8 cellular contexts compared by ENCODE assay signal in genomic region chrX:135974279-135974856, GRCh38. TPM values are rescaled to one million over a fixed set of nuclear protein-coding genes. Genes with fewer than 3 reads are reported as not detected.
DNase-seq lines count a peak whose midpoint lies in the region; FAIRE-seq and TF ChIP-seq lines count a peak whose summit lies in the region.

No MANE protein-coding gene starts in this region.

- POLR2A ChIA-PET in BJ (lab: Charles Lee): no interaction called here
- POLR2A ChIA-PET in MCF 10A (lab: Yijun Ruan, JAX): interaction anchor here (0.6 to 2.8 kb wide), 9 partner anchors 10 to 906 kb away, joined by 3 to 35 read pairs (median 3); partner anchors contain the start of genes RBMX and SLC9A6

- H3K79me2 ChIP-seq in keratinocyte (ENCODE audit: control insufficient read depth, insufficient read depth, low read length): peaks cover 27% of the 10 kb centered on the region

- H3K4me2 ChIP-seq in keratinocyte (ENCODE audit: control insufficient read depth, extremely low read depth, insufficient read depth, low read depth, low read length): peak overlapping the region; percentile 58

- no peak overlapping the region for H3K27ac Mint-ChIP-seq in MCF 10A (ENCODE audit: low read depth, unreplicated experiment)

- peaks cover 60% of the 10 kb centered on the region for H3K27me3 Mint-ChIP-seq in MCF 10A (ENCODE audit: insufficient read depth, unreplicated experiment)

- TF ChIP-seq CTCF in BJ (IDR thresholded peaks at IDR 0.05; ENCODE audit: insufficient read depth, low read depth, low read length) (no peak), MCF 10A (IDR thresholded peaks at IDR 0.05; ENCODE audit: unreplicated experiment) (no peak), keratinocyte (optimal IDR thresholded peaks at IDR 0.05 in 1 of 3, IDR thresholded peaks at IDR 0.05 in 1 of 3, conservative IDR thresholded peaks at IDR 0.05 in 1 of 3; ENCODE audit: extremely low read depth in 1 of 3, insufficient read depth in 2 of 3, low read length in 3 of 3) (no peak)

- dilution Hi-C loops in keratinocyte (cut with MboI; ENCODE audit: extremely low pct_ligation_motif_present, low sequenced_read_pairs): no loop called here

- no peak overlapping the region for H2AFZ ChIP-seq in keratinocyte (ENCODE audit: control insufficient read depth, low read length)

- H4K20me1 ChIP-seq in keratinocyte (ENCODE audit: control insufficient read depth, extremely low read depth, insufficient read depth, low read length): no peaks in the 10 kb centered on the region

- peaks cover 6% of the 10 kb centered on the region for H3K36me3 Mint-ChIP-seq in MCF 10A (ENCODE audit: insufficient read depth, unreplicated experiment)

- peak overlapping the region; percentile 33 for H3K4me3 ChIP-seq in BJ (ENCODE audit: low read depth, low read length)
- H3K4me3 ChIP-seq in HUES6 (ENCODE audit: low read depth, low read length): peak overlapping the region; percentile 74
- H3K4me3 ChIP-seq in keratinocyte (ENCODE audit: control insufficient read depth in 2 of 3, extremely low read depth in 1 of 3, insufficient read depth in 2 of 3, low read depth in 1 of 3, low read length in 3 of 3): peak overlapping the region in 2 of 3 experiments; percentile 18 to 26

- H3K9me1 ChIP-seq in keratinocyte (ENCODE audit: control insufficient read depth, extremely low read depth, insufficient read depth, low read length): no peaks in the 10 kb centered on the region

- H3K4me1 ChIP-seq in HUES6 (ENCODE audit: control insufficient read depth, insufficient read depth, low read length) (peaks cover 11% of the 10 kb centered on the region), keratinocyte (ENCODE audit: control insufficient read depth, extremely low read depth, insufficient read depth, low read length) (peaks cover 9% of the 10 kb centered on the region)

- CTCF ChIA-PET in BJ (lab: Yijun Ruan, JAX): interaction anchor here (0.6 kb wide), 2 partner anchors 364 to 769 kb away, joined by 3 read pairs; no protein-coding TSS in a partner anchor
- CTCF ChIA-PET in MCF 10A (lab: Yijun Ruan, JAX): interaction anchor here (0.6 to 1.1 kb wide), 2 partner anchors 35 to 188 kb away, joined by 3 to 4 read pairs; no protein-coding TSS in a partner anchor

- DNase-seq in BJ (ENCODE audit: low read depth) (no peak), T-helper 2 cell (peak in 4 of 5 experiments; percentile 46 to 76 (median 62)), MCF 10A (ENCODE audit: unreplicated experiment) (peak; percentile 55), keratinocyte (ENCODE audit: low read depth, low spot score) (no peak), HPDE6-E6E7 (ENCODE audit: extremely low spot score) (no peak), AG20443 (ENCODE audit: low spot score) (no peak)
- DNase-seq in stimulated activated CD4-positive, alpha-beta T cell treated with anti-CD3 and anti-CD28 coated beads, Interleukin-12 subunit alpha, Interleukin-12 subunit beta, amount 100 ng/mL, for 48 hours (ENCODE audit: low read depth in 2 of 3, low spot score in 1 of 3): peak in 2 of 3 donors; percentile 35 to 55

- intact Hi-C loops in MCF 10A (cut with micrococcal nuclease): no loop called here

- no peaks in the 10 kb centered on the region for H3K9me3 Mint-ChIP-seq in MCF 10A (ENCODE audit: unreplicated experiment)

- H3K9me3 ChIP-seq in HUES6 (ENCODE audit: control insufficient read depth, insufficient read depth, low read depth, low read length) (no peaks in the 10 kb centered on the region), keratinocyte (ENCODE audit: control insufficient read depth, low read depth, low read length) (no peaks in the 10 kb centered on the region)

- H3K27ac ChIP-seq in HUES6 (ENCODE audit: low read depth, low read length): no peak overlapping the region
- no peak overlapping the region for H3K27ac ChIP-seq in keratinocyte (ENCODE audit: control insufficient read depth, insufficient read depth, low read length)

- H3K27me3 ChIP-seq in BJ (ENCODE audit: control insufficient read depth, insufficient read depth, low read length) (no peaks in the 10 kb centered on the region), HUES6 (ENCODE audit: control insufficient read depth, insufficient read depth, low read length) (peaks cover 4% of the 10 kb centered on the region; the same call in 1 of the 2 replicates), keratinocyte (ENCODE audit: control insufficient read depth, extremely low read depth, insufficient read depth, low read length) (no peaks in the 10 kb centered on the region)

- H3K36me3 ChIP-seq in BJ (ENCODE audit: control insufficient read depth, insufficient read depth, low read length) (no peaks in the 10 kb centered on the region), HUES6 (ENCODE audit: control insufficient read depth, insufficient read depth, low read length) (no peaks in the 10 kb centered on the region), keratinocyte (ENCODE audit: control insufficient read depth in 2 of 2, extremely low read depth in 1 of 2, insufficient read depth in 2 of 2, low read length in 2 of 2) (no peaks in the 10 kb centered on the region)

- H3K9ac ChIP-seq in HUES6 (ENCODE audit: low read length) (no peak overlapping the region), keratinocyte (ENCODE audit: control insufficient read depth, extremely low read depth, insufficient read depth, low read length) (no peak overlapping the region)

- no peak for FAIRE-seq in keratinocyte (lab: Jason Lieb, UNC)

- H3K4me3 Mint-ChIP-seq in MCF 10A (ENCODE audit: unreplicated experiment): peak overlapping the region; percentile 32

- no TSS peak for BruUV-seq in MCF 10A (replicated peaks; lab: Mats Ljungman, UMichigan)

- H3K4me1 Mint-ChIP-seq in MCF 10A (ENCODE audit: insufficient read depth, unreplicated experiment): peaks cover 7% of the 10 kb centered on the region

RNA-seq across cellular contexts. Expression of gene MMGT1, which starts 0.6 kb away (rescaled TPM):
- polyA plus RNA-seq in BJ (2011; rRNA removed) (9.8 and 21.1 TPM in 2 replicates), keratinocyte (10.4 to 19.8 TPM (median 14.8 TPM) in 3 replicates)
- 11.2 and 13.2 TPM in 2 replicates for polyA minus RNA-seq in BJ (2011; rRNA and poly(A)+ RNA removed)
- 24.1 and 27.7 TPM in 2 replicates for total RNA-seq in MCF 10A (2022)
- 3.8 TPM for polyA plus RNA-seq in keratinocyte (2011; ENCODE audit: low read depth)
- 10.7 and 21.4 TPM in 2 replicates for polyA plus RNA-seq in keratinocyte (2011; cell fraction: cytosol; rRNA removed)
- polyA plus RNA-seq in keratinocyte (2011; cell fraction: nucleus; rRNA removed): 9.7 and 13.8 TPM in 2 replicates
- 12.9 and 14.4 TPM in 2 replicates for polyA plus RNA-seq in keratinocyte (2012; ENCODE audit: low replicate concordance)
- polyA minus RNA-seq in keratinocyte: 6.6 to 21.7 TPM (median 12.1 TPM) in 3 replicates
- 15.3 TPM for polyA minus RNA-seq in keratinocyte (2011; cell fraction: cytosol; rRNA and poly(A)+ RNA removed)
- polyA minus RNA-seq in keratinocyte (2011; cell fraction: nucleus; rRNA and poly(A)+ RNA removed): 8.0 and 13.4 TPM in 2 replicates

RNA-seq across cellular contexts. Expression of gene SLC9A6, which starts 10.9 kb away (rescaled TPM):
- polyA plus RNA-seq in BJ (2011; rRNA removed): 6.3 and 12.0 TPM in 2 replicates
- 10.2 and 11.2 TPM in 2 replicates for polyA minus RNA-seq in BJ (2011; rRNA and poly(A)+ RNA removed)
- 8.1 and 10.7 TPM in 2 replicates for total RNA-seq in MCF 10A (2022)
- polyA plus RNA-seq in keratinocyte: 11.0 to 17.4 TPM (median 14.0 TPM) in 3 replicates
- polyA plus RNA-seq in keratinocyte (2011; ENCODE audit: low read depth): 4.4 TPM
- polyA plus RNA-seq in keratinocyte (2011; cell fraction: cytosol; rRNA removed): 5.1 and 9.3 TPM in 2 replicates
- 19.3 and 26.4 TPM in 2 replicates for polyA plus RNA-seq in keratinocyte (2011; cell fraction: nucleus; rRNA removed)
- polyA plus RNA-seq in keratinocyte (2012; ENCODE audit: low replicate concordance): 6.5 and 10.9 TPM in 2 replicates
- 8.7 to 38.2 TPM (median 25.5 TPM) in 3 replicates for polyA minus RNA-seq in keratinocyte
- 12.5 TPM for polyA minus RNA-seq in keratinocyte (2011; cell fraction: cytosol; rRNA and poly(A)+ RNA removed)
- 27.9 and 43.0 TPM in 2 replicates for polyA minus RNA-seq in keratinocyte (2011; cell fraction: nucleus; rRNA and poly(A)+ RNA removed)

Comparison
In these comparisons a context has a peak if more than half of its experiments do, and no peak if none do; other contexts are left out.
1. DNase-seq: peak in T-helper 2 cell (4 of 5), MCF 10A (single experiment) and stimulated activated CD4-positive, alpha-beta T cell treated with anti-CD3 and anti-CD28 coated beads, Interleukin-12 subunit alpha, Interleukin-12 subunit beta, amount 100 ng/mL, for 48 hours (2 of 3); none in BJ (single experiment), keratinocyte (single experiment), HPDE6-E6E7 (single experiment) and AG20443 (single experiment).
2. H3K4me3 ChIP-seq: peak in every context shown above with its lines; median percentile 74 in HUES6; 33 in BJ; 22 in keratinocyte.